Comparison of ENCODE assay signal across 7 cellular contexts in the genomic region with DNA sequence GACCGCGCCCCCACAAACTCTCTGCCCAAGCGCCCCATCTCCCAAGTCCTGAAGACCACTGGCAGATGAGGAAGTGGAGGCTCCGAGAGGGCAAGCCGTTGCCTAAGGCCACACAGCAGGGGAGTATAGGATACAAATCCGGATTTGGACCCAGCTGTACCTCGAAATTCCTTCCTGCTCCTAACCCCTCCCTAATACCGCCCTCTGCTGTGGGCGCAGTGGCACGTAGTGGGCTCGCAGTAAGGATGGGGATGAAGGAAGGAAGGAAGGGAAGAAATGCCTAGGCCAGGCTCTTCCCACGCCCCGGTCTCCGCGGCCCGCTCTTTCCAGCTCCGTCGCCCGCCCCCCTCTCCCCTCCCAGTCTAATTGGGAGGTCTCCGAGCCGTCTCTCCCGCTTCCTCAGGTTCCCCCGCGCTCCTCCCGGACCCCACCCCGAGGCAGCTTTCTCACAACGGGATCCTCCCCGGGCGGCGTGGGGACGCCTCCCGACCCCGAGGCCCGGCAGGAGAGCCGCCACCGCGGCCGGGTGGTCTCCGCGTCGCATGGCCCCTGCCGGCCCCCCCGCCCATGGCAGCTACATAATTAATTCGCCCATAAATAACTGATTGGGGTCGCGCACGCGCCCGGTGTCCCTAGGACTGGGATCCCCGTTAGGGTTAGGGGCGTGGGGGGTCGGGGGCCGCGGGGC.
DNase-seq lines count a peak whose midpoint lies in the region; ATAC-seq and TF ChIP-seq lines count a peak whose summit lies in the region.

No MANE protein-coding gene starts in this region.

- no peaks in the 10 kb centered on the region for H3K27me3 Mint-ChIP-seq in activated T-helper 17 cell treated with anti-CD3 and anti-CD28 coated beads, Interleukin-2, amount 50 U/mL, for 72 hours

- no peak overlapping the region for H3K27ac Mint-ChIP-seq in activated T-helper 17 cell treated with anti-CD3 and anti-CD28 coated beads, Interleukin-2, amount 50 U/mL, for 72 hours

- peak overlapping the region; percentile 55 for H3K4me3 Mint-ChIP-seq in activated T-helper 17 cell treated with anti-CD3 and anti-CD28 coated beads, Interleukin-2, amount 50 U/mL, for 72 hours

- H3K27me3 ChIP-seq in HL-60 (ENCODE audit: insufficient read depth, poor library complexity, severe bottlenecking) = no peaks in the 10 kb centered on the region
- H3K27me3 ChIP-seq in iPS DF 6.9 (ENCODE audit: control insufficient read depth, insufficient read depth, low read length) = peaks cover 15% of the 10 kb centered on the region; the same call in 1 of the 2 replicates

- H3K36me3 ChIP-seq in iPS DF 6.9 (ENCODE audit: control insufficient read depth, insufficient read depth, low read length) = no peaks in the 10 kb centered on the region

- H3K9me3 Mint-ChIP-seq in activated T-helper 17 cell treated with anti-CD3 and anti-CD28 coated beads, Interleukin-2, amount 50 U/mL, for 72 hours = no peaks in the 10 kb centered on the region

- no peak for ATAC-seq in activated T-helper 17 cell treated with anti-CD3 and anti-CD28 coated beads, Interleukin-2, amount 50 U/mL, for 72 hours (replicated peaks)

- no peaks in the 10 kb centered on the region for H3K9me3 ChIP-seq in iPS DF 6.9 (ENCODE audit: control insufficient read depth, insufficient read depth, low read length)

- H3K36me3 Mint-ChIP-seq in activated T-helper 17 cell treated with anti-CD3 and anti-CD28 coated beads, Interleukin-2, amount 50 U/mL, for 72 hours (ENCODE audit: low read depth) = peaks cover 4% of the 10 kb centered on the region

- 0 out of 2 replicates have a peak, but pooled peaks cover 2% of the 10 kb centered on the region for H3K4me1 ChIP-seq in iPS DF 6.9 (ENCODE audit: control insufficient read depth, insufficient read depth, low read length)

- WGBS in iPS DF 6.9 (ENCODE audit: insufficient coverage, insufficient read length) = no CpG with 5 or more reads among the region's 54 CpGs

- DNase-seq in HL-60 (ENCODE audit: low read depth in 1 of 2, low spot score in 1 of 2) (no peak), iPS DF 6.9 (ENCODE audit: low read depth, low spot score) (no peak), skeletal muscle cell (ENCODE audit: low read depth) (no peak), NCI-H345 treated with DMSO at 0.1 percent for 48 hours (lab: John Stamatoyannopoulos, UW; ENCODE audit: unreplicated experiment) (no peak), NCI-H146 treated with DMSO at 0.1 percent for 48 hours (lab: John Stamatoyannopoulos, UW; ENCODE audit: unreplicated experiment) (no peak)
- DNase-seq in activated CD8-positive, alpha-beta memory T cell treated with anti-CD3 and anti-CD28 coated beads, Interleukin-2, amount 50 U/mL, for 48 hours = no peak

- H3K4me3 ChIP-seq in HL-60 (replicated peaks; ENCODE audit: insufficient read depth, low read length) (peak overlapping the region; percentile 33), iPS DF 6.9 (ENCODE audit: low read length) (peak overlapping the region; percentile 14; the same call in 1 of the 2 replicates), skeletal muscle cell (ENCODE audit: low read depth, low read length) (peak overlapping the region; percentile 38)

- TF ChIP-seq CTCF in HL-60 (IDR thresholded peaks at IDR 0.05; ENCODE audit: insufficient read depth, low read length) = no peak

- H3K4me1 Mint-ChIP-seq in activated T-helper 17 cell treated with anti-CD3 and anti-CD28 coated beads, Interleukin-2, amount 50 U/mL, for 72 hours = peaks cover 22% of the 10 kb centered on the region

- H3K27ac ChIP-seq in HL-60 (replicated peaks) (no peak overlapping the region), iPS DF 6.9 (ENCODE audit: low read length) (no peak overlapping the region)
